In genomic region chr15:100341662-100342560, GRCh38 we compare ENCODE assay signal across 8 cellular contexts.
A peak's percentile ranks its signal among the peaks of the same experiment; 100 is the strongest.
DNase-seq lines count a peak whose midpoint lies in the region; ATAC-seq lines count a peak whose summit lies in the region.

ADAMTS17 (minus strand) TSS chr15:100341975; CDS start chr15:100341899, 76 bp downstream.

- DNase-seq in 8988T (peak; percentile 64), NCI-H69 (lab: John Stamatoyannopoulos, UW) (peak; percentile 79), medulla oblongata (ENCODE audit: extremely low spot score) (peak; percentile 98)
- peak; percentile 90 to 92 for DNase-seq in activated CD8-positive, alpha-beta memory T cell treated with anti-CD3 and anti-CD28 coated beads for 4 hours (ENCODE audit: low read depth in 2 of 2)
- DNase-seq in effector memory CD8-positive, alpha-beta T cell: peak; percentile 92 to 94 (median 93)
- DNase-seq in stimulated activated CD4-positive, alpha-beta T cell treated with anti-CD3 and anti-CD28 coated beads, TNF-alpha, amount 100 ng/mL, for 24 hours (ENCODE audit: low read depth in 3 of 3): peak; percentile 88 to 93 (median 89)

- H3K36me3 Mint-ChIP-seq in effector memory CD8-positive, alpha-beta T cell (ENCODE audit: insufficient read depth): peaks cover 17% of the 10 kb centered on the region

- H3K27me3 Mint-ChIP-seq in effector memory CD8-positive, alpha-beta T cell: peaks cover 0 to 21% of the 10 kb centered on the region in 2 donors

- ATAC-seq in GM18861 (IDR thresholded peaks at IDR 0.05; ENCODE audit: unreplicated experiment): peak; percentile 91
- peak; percentile 91 for ATAC-seq in HG03108 (IDR thresholded peaks at IDR 0.05; ENCODE audit: unreplicated experiment)
- ATAC-seq in effector memory CD8-positive, alpha-beta T cell (replicated peaks): peak; percentile 93

- peaks cover 7 to 10% of the 10 kb centered on the region in 2 donors for H3K4me1 Mint-ChIP-seq in effector memory CD8-positive, alpha-beta T cell (ENCODE audit: low read depth in 2 of 2)

- peak within 1 kb of the TSS; percentile 66 to 69 for H3K4me3 Mint-ChIP-seq in effector memory CD8-positive, alpha-beta T cell

- no peaks in the 10 kb centered on the region for H3K9me3 Mint-ChIP-seq in effector memory CD8-positive, alpha-beta T cell

- no peak within 1 kb of the TSS for H3K27ac Mint-ChIP-seq in effector memory CD8-positive, alpha-beta T cell

Comparison
In these comparisons a context has a peak if more than half of its experiments do, and no peak if none do; other contexts are left out.
1. Peak in every context shown above with its lines: DNase-seq and ATAC-seq.